ENCODE assay signal across 19 cellular contexts in the genomic region with DNA sequence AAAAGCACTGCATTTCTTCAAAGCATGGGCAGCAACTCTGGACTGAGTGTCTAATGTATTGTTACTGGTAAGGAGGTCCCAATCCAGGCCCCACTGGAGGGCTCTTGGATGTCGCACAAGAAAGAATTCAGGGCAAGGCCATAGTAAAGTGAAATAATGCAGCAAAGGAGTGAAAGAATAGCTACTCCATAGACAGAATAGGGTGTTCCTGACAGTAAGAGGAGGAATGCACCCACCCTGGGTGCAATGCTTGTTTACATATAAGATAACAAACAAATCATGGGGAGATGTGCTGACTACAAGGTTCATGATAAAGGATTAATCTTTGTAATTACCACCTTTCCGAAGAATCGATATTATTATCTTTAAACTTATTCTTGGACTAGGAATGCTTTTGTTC.
"Had no signal": no experiment of that assay in that cellular context is flagged by ENCODE, and none has a peak within 500 bp of the region (broad histone marks: within the 10 kb centered on the region; RNA-seq: fewer than 3 reads in every experiment).

No MANE protein-coding gene starts in this region.

- H3K9ac ChIP-seq: KMS-11 had no signal

- H3K9me3 ChIP-seq: SJCRH30 had no signal

- ATAC-seq: SK-N-SH treated with all-trans-retinoic acid at 6 μM for 48 hours had no signal

- DNase-seq: Kasumi-1, MM.1S, NCI-H1092 treated with DMSO at 0.1 percent for 48 hours, NCI-H1436, NCI-H1694 treated with DMSO at 0.1 percent for 48 hours, NCI-H1930, NCI-H2081, NCI-H2107, NCI-H2227 treated with DMSO at 0.1 percent for 48 hours, NCI-H524, NCI-H69, NCI-H774, SHP77 treated with DMSO at 0.1 percent for 48 hours, SJCRH30 had no signal

- FAIRE-seq: K562 had no signal

- H3K4me3 Mint-ChIP-seq: IgD-negative memory B cell had no signal

- H3K27me3 ChIP-seq: SJCRH30 had no signal

- H3K36me3 ChIP-seq: SJCRH30 had no signal

- H3K4me2 ChIP-seq: KMS-11 had no signal

- H3K27ac ChIP-seq: KMS-11, RWPE1, SJCRH30 had no signal

- H3K27ac Mint-ChIP-seq: IgD-negative memory B cell had no signal

- H3K4me1 ChIP-seq: SJCRH30 had no signal

- H3K36me3 Mint-ChIP-seq: IgD-negative memory B cell had no signal

- H3K4me3 ChIP-seq: K562, SJCRH30 had no signal
